8 cellular contexts compared by ENCODE assay signal in the genomic region with DNA sequence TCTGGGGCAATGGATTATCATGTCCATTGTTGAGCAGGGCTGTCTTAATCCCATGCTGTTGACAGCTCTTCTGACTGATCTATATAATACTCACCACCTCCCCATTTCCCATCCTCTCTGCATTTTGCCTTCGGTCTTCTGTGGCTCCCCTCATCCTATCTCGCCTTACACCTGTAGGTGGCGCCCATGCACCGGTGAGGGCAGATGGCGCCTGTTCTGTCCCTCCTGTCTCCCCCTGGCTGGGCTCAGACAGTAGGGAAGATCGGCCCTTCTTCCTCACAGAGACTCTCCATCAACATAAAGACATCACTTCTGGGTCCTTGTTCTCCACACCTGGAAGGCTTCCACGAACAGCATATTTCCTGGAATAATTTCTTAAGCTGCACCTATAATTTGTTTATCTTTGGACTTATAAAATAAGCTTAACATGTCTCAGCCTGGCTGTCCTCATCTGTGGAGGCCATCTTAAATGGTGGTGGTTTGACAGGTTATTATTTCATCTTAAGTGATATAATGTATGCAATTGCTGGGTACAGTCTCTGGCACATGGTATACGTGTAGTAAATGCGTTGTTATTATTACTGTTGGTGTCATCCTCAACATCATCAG. TPM values are rescaled to one million over a fixed set of nuclear protein-coding genes. Genes with fewer than 3 reads are reported as not detected.
DNase-seq lines count a peak whose midpoint lies in the region; ATAC-seq and TF ChIP-seq lines count a peak whose summit lies in the region.

No MANE protein-coding gene starts in this region.

- peak; percentile 98 for ATAC-seq in GM21576 (IDR thresholded peaks at IDR 0.05; ENCODE audit: unreplicated experiment)
- ATAC-seq in left lobe of liver = peak; percentile 87
- peak; percentile 80 for ATAC-seq in stimulated activated memory B cell treated with anti-CD40 and anti-IgM and Interleukin-4, amounts not matched to agents 10 μg/mL and 1 μg/mL and 100 μg/mL, for 72 hours

- no peak overlapping the region for H3K4me3 ChIP-seq in breast epithelium

- H3K27ac ChIP-seq in breast epithelium = no peak overlapping the region

- no peak overlapping the region for H3K4me3 Mint-ChIP-seq in stimulated activated memory B cell treated with anti-CD40 and anti-IgM and Interleukin-4, amounts not matched to agents 10 μg/mL and 1 μg/mL and 100 μg/mL, for 72 hours

- intact Hi-C loops in breast epithelium (cut with DNase I; ENCODE audit: low total_unique reads) = no loop called here

- peaks cover 0 to 9% of the 10 kb centered on the region in 2 donors for H3K9me3 ChIP-seq in breast epithelium

- H3K36me3 Mint-ChIP-seq in stimulated activated memory B cell treated with anti-CD40 and anti-IgM and Interleukin-4, amounts not matched to agents 10 μg/mL and 1 μg/mL and 100 μg/mL, for 72 hours = no peaks in the 10 kb centered on the region

- H3K9me3 Mint-ChIP-seq in stimulated activated memory B cell treated with anti-CD40 and anti-IgM and Interleukin-4, amounts not matched to agents 10 μg/mL and 1 μg/mL and 100 μg/mL, for 72 hours = peaks cover 3% of the 10 kb centered on the region

- TF ChIP-seq POLR2A in breast epithelium (IDR thresholded peaks at IDR 0.05) = no peak

- DNase-seq in NCI-H1417 (lab: John Stamatoyannopoulos, UW) (peak; percentile 38 to 61 (median 43)), NCI-H1417 treated with DMSO at 0.1 percent for 48 hours (lab: John Stamatoyannopoulos, UW) (no peak), HPDE6-E6E7 (ENCODE audit: extremely low spot score) (peak; percentile 48), OCI-M2 (lab: John Stamatoyannopoulos, UW; ENCODE audit: unreplicated experiment) (peak; percentile 2), breast epithelium (ENCODE audit: low spot score in 2 of 2) (no peak), left lobe of liver (ENCODE audit: low spot score) (no peak)

- H3K4me1 ChIP-seq in breast epithelium = no peaks in the 10 kb centered on the region

- H3K27ac Mint-ChIP-seq in stimulated activated memory B cell treated with anti-CD40 and anti-IgM and Interleukin-4, amounts not matched to agents 10 μg/mL and 1 μg/mL and 100 μg/mL, for 72 hours = no peak overlapping the region

- TF ChIP-seq CTCF in breast epithelium (IDR thresholded peaks at IDR 0.05) = peak in 2 of 3 donors; percentile 17 to 37

- no peaks in the 10 kb centered on the region for H3K27me3 ChIP-seq in breast epithelium

- H3K4me1 Mint-ChIP-seq in stimulated activated memory B cell treated with anti-CD40 and anti-IgM and Interleukin-4, amounts not matched to agents 10 μg/mL and 1 μg/mL and 100 μg/mL, for 72 hours = no peaks in the 10 kb centered on the region

- H3K27me3 Mint-ChIP-seq in stimulated activated memory B cell treated with anti-CD40 and anti-IgM and Interleukin-4, amounts not matched to agents 10 μg/mL and 1 μg/mL and 100 μg/mL, for 72 hours = peaks cover 23% of the 10 kb centered on the region

- H3K36me3 ChIP-seq in breast epithelium = no peaks in the 10 kb centered on the region

RNA-seq across cellular contexts. Expression of gene CDH20, which starts 10.9 kb away (rescaled TPM):
- total RNA-seq in breast epithelium (10 to 100 TPM in 1 of 3 donors, 1 to 10 TPM in 1, under 1 TPM in 1; 0.66 to 18.1 (median 1.2) TPM), left lobe of liver (not detected)

Comparison
In these comparisons a context has a peak if more than half of its experiments do, and no peak if none do; other contexts are left out.
1. DNase-seq: peak in NCI-H1417 (3 of 3), HPDE6-E6E7 (single experiment) and OCI-M2 (single experiment); none in NCI-H1417 treated with DMSO at 0.1 percent for 48 hours (single experiment), breast epithelium (0 of 2) and left lobe of liver (single experiment).
2. Peak in every context shown above with its lines, with median percentiles within 50 percentile points of each other: ATAC-seq.